ENCODE assay signal across 8 cellular contexts in genomic region chr10:54853883-54854282, GRCh38. TPM values are rescaled to one million over a fixed set of nuclear protein-coding genes. Genes with fewer than 3 reads are reported as not detected.
"Had no signal": no experiment of that assay in that cellular context is flagged by ENCODE, and none has a peak within 500 bp of the region (broad histone marks: within the 10 kb centered on the region; RNA-seq: fewer than 3 reads in every experiment).

No MANE protein-coding gene starts in this region.

- ATAC-seq: GM23338 had no signal

- DNase-seq: HCEC 1CT, KBM-7 had no signal

- H3K4me2 ChIP-seq: GM23338 had no signal

- H2AFZ ChIP-seq: GM23338 had no signal

- H3K9me3 Mint-ChIP-seq: H9 had no signal

- H3K4me3 Mint-ChIP-seq: GM23338, H9, IgD-negative memory B cell had no signal

- H3K27ac Mint-ChIP-seq: GM23338, H9, IgD-negative memory B cell had no signal

- H3K36me3 Mint-ChIP-seq: IgD-negative memory B cell had no signal

- H3K4me1 Mint-ChIP-seq: GM23338, H9, IgD-negative memory B cell had no signal

- H3K4me3 ChIP-seq: GM23338 had no signal

- H3K27ac ChIP-seq: HL-60 had no signal

RNA-seq across cellular contexts. Expression of gene PCDH15, which starts 52.9 kb away (rescaled TPM):
- total RNA-seq: H1, HepG2 had no signal
- polyA plus RNA-seq: HepG2, IgD-negative memory B cell had no signal
